ENCODE assay signal across 10 cellular contexts in the genomic region with DNA sequence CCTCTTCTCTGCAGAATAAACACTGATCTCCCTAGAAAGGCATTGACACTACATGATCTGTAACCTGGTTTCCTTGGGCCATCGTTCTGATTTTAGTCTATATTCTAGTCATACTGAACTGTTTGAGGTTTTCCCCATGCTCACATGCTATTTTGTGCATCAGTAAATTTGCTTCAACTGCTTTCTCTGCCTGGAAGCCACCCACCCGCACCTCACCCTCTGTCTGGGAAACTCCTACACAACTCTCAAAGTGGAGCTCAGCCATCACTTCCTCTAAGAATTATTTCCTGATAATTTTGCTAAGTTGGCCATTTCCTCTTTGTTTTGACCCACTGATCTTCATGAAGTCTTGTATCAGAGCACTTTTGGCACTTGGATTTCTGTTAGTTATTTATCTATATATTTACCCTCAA. TPM values are rescaled to one million over a fixed set of nuclear protein-coding genes. Genes with fewer than 3 reads are reported as not detected.
DNase-seq lines count a peak whose midpoint lies in the region; ATAC-seq and TF ChIP-seq lines count a peak whose summit lies in the region.
"Had no signal": no experiment of that assay in that cellular context is flagged by ENCODE, and none has a peak within 500 bp of the region (broad histone marks: within the 10 kb centered on the region; RNA-seq: fewer than 3 reads in every experiment).

No MANE protein-coding gene starts in this region.

- H3K27me3 Mint-ChIP-seq in mesothelial cell of epicardium (ENCODE audit: low read depth) (no peaks in the 10 kb centered on the region), HFFc6 (ENCODE audit: insufficient read depth) (peaks cover 3% of the 10 kb centered on the region)

- H3K9me3 Mint-ChIP-seq in stimulated activated effector memory CD8-positive, alpha-beta T cell treated with anti-CD3 and anti-CD28 coated beads, Interleukin-12 subunit alpha, Interleukin-12 subunit beta, amount 100 ng/mL, for 72 hours = peaks cover 2% of the 10 kb centered on the region
- peaks cover 35% of the 10 kb centered on the region for H3K9me3 Mint-ChIP-seq in mesothelial cell of epicardium
- no peaks in the 10 kb centered on the region for H3K9me3 Mint-ChIP-seq in HFFc6

- H3K27ac Mint-ChIP-seq in stimulated activated effector memory CD8-positive, alpha-beta T cell treated with anti-CD3 and anti-CD28 coated beads, Interleukin-12 subunit alpha, Interleukin-12 subunit beta, amount 100 ng/mL, for 72 hours = no peak overlapping the region
- H3K27ac Mint-ChIP-seq in mesothelial cell of epicardium = no peak overlapping the region
- H3K27ac Mint-ChIP-seq in HFFc6 = no peak overlapping the region

- DNase-seq in activated T-cell treated with anti-CD3 and anti-CD28 coated beads for 48 hours (ENCODE audit: low read depth) = peak; percentile 25
- DNase-seq in activated T-cell treated with anti-CD3 and anti-CD28 coated beads, Interleukin-2, amount 50 U/mL, for 1 hour = no peak
- DNase-seq in KG1 (lab: John Stamatoyannopoulos, UW) = peak; percentile 19
- peak in 1 of 2 donors; percentile 67 for DNase-seq in stimulated activated effector memory CD8-positive, alpha-beta T cell treated with anti-CD3 and anti-CD28 coated beads, Interleukin-12 subunit alpha, Interleukin-12 subunit beta, amount 100 ng/mL, for 72 hours (ENCODE audit: low spot score in 2 of 2)
- no peak for DNase-seq in mesothelial cell of epicardium (ENCODE audit: low spot score in 2 of 2, unreplicated experiment in 2 of 2)
- DNase-seq in HFFc6 = no peak
- DNase-seq in NCI-H510A (lab: John Stamatoyannopoulos, UW) = no peak
- DNase-seq: dermis blood vessel endothelial cell had no signal

- ATAC-seq in HG02610 (IDR thresholded peaks at IDR 0.05; ENCODE audit: unreplicated experiment) = peak; percentile 75
- ATAC-seq in stimulated activated effector memory CD8-positive, alpha-beta T cell treated with anti-CD3 and anti-CD28 coated beads, Interleukin-12 subunit alpha, Interleukin-12 subunit beta, amount 100 ng/mL, for 72 hours = peak; percentile 92

- H3K4me1 Mint-ChIP-seq in stimulated activated effector memory CD8-positive, alpha-beta T cell treated with anti-CD3 and anti-CD28 coated beads, Interleukin-12 subunit alpha, Interleukin-12 subunit beta, amount 100 ng/mL, for 72 hours = peaks cover 17% of the 10 kb centered on the region
- H3K4me1 Mint-ChIP-seq in mesothelial cell of epicardium = no peaks in the 10 kb centered on the region
- peaks cover 8% of the 10 kb centered on the region for H3K4me1 Mint-ChIP-seq in HFFc6 (ENCODE audit: low read depth)

- H3K36me3 Mint-ChIP-seq in stimulated activated effector memory CD8-positive, alpha-beta T cell treated with anti-CD3 and anti-CD28 coated beads, Interleukin-12 subunit alpha, Interleukin-12 subunit beta, amount 100 ng/mL, for 72 hours = peaks cover 6% of the 10 kb centered on the region
- H3K36me3 Mint-ChIP-seq in mesothelial cell of epicardium = no peaks in the 10 kb centered on the region
- no peaks in the 10 kb centered on the region for H3K36me3 Mint-ChIP-seq in HFFc6 (ENCODE audit: low read depth)

- no peak for TF ChIP-seq CTCF in mesothelial cell of epicardium (IDR thresholded peaks at IDR 0.05; ENCODE audit: unreplicated experiment)
- no peak for TF ChIP-seq CTCF in HFFc6 (IDR thresholded peaks at IDR 0.05)

- H3K4me3 Mint-ChIP-seq in stimulated activated effector memory CD8-positive, alpha-beta T cell treated with anti-CD3 and anti-CD28 coated beads, Interleukin-12 subunit alpha, Interleukin-12 subunit beta, amount 100 ng/mL, for 72 hours = no peak overlapping the region
- H3K4me3 Mint-ChIP-seq in mesothelial cell of epicardium = no peak overlapping the region
- no peak overlapping the region for H3K4me3 Mint-ChIP-seq in HFFc6

RNA-seq across cellular contexts. Expression of gene MMP20, which starts 36.1 kb away (rescaled TPM):
- not detected in 3 replicates for total RNA-seq in mesothelial cell of epicardium
- not detected for total RNA-seq in HFFc6 (2021; fragmentation: NEBNext Ultra II Directional; extraction: Animal tissue kit (Norgen Biotek cat#: 25700))
- total RNA-seq: dermis blood vessel endothelial cell, skeletal muscle tissue had no signal

RNA-seq across cellular contexts. Expression of gene MMP7, which starts 58.5 kb away (rescaled TPM):
- 0.20 TPM in 1 of 3 replicates, not detected in the others for total RNA-seq in mesothelial cell of epicardium
- total RNA-seq in HFFc6 (2021; fragmentation: NEBNext Ultra II Directional; extraction: Animal tissue kit (Norgen Biotek cat#: 25700)) = not detected
- total RNA-seq: skeletal muscle tissue had no signal

Comparison
In these comparisons a context has a peak if more than half of its experiments do, and no peak if none do; other contexts are left out.
1. DNase-seq: peak in activated T-cell treated with anti-CD3 and anti-CD28 coated beads for 48 hours (single experiment) and KG1 (single experiment); none in activated T-cell treated with anti-CD3 and anti-CD28 coated beads, Interleukin-2, amount 50 U/mL, for 1 hour (single experiment), mesothelial cell of epicardium (0 of 2), HFFc6 (single experiment) and NCI-H510A (single experiment).